In the genomic region with DNA sequence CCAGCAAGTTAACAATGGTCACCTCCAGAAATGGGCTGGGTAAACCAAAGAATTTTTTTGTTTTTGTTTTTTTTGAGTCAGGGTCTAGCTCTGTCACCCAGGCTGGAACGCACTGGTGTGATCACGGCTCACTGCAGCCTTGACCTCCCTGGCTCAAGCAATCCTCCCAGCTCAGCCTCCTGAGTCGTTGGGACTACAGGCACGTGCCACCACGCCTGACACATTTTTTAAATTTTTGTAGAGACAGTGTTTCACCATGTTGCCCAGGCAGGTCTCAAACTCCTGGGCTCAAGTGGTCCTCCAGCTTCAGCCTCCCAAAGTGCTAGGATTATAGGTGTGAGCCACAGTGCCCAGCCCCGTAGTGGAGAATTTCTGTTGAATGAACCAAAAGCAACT, we compare ENCODE assay signal across 2 cellular contexts.
TF ChIP-seq lines count a peak whose summit lies in the region.

No MANE protein-coding gene starts in this region.

TF ChIP-seq in SK-N-SH, 30 proteins besides CTCF, POLR2A, EP300 and RAD21:
- TF ChIP-seq, protein P1, sequence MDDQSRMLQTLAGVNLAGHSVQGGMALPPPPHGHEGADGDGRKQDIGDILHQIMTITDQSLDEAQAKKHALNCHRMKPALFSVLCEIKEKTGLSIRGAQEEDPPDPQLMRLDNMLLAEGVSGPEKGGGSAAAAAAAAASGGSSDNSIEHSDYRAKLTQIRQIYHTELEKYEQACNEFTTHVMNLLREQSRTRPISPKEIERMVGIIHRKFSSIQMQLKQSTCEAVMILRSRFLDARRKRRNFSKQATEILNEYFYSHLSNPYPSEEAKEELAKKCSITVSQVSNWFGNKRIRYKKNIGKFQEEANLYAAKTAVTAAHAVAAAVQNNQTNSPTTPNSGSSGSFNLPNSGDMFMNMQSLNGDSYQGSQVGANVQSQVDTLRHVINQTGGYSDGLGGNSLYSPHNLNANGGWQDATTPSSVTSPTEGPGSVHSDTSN (IDR thresholded peaks at IDR 0.05), result no peak
- TF ChIP-seq RFX5 (IDR thresholded peaks at IDR 0.05; ENCODE audit: low read length), result no peak
- TF ChIP-seq CHD2 (IDR thresholded peaks at IDR 0.05; ENCODE audit: low read length, partially characterized antibody), result no peak
- TF ChIP-seq GABPA (IDR thresholded peaks at IDR 0.05; ENCODE audit: low read depth), result no peak
- TF ChIP-seq MXI1 (IDR thresholded peaks at IDR 0.05; ENCODE audit: low read depth, low read length), result no peak
- TF ChIP-seq ELF1 (IDR thresholded peaks at IDR 0.05), result no peak
- TF ChIP-seq, protein P2, sequence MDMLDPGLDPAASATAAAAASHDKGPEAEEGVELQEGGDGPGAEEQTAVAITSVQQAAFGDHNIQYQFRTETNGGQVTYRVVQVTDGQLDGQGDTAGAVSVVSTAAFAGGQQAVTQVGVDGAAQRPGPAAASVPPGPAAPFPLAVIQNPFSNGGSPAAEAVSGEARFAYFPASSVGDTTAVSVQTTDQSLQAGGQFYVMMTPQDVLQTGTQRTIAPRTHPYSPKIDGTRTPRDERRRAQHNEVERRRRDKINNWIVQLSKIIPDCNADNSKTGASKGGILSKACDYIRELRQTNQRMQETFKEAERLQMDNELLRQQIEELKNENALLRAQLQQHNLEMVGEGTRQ (IDR thresholded peaks at IDR 0.05; ENCODE audit: borderline replicate concordance, low read depth, low read length), result no peak
- no peak for TF ChIP-seq TAF1 (IDR thresholded peaks at IDR 0.05; ENCODE audit: borderline replicate concordance, low read depth, low read length)
- no peak for TF ChIP-seq TCF12 (IDR thresholded peaks at IDR 0.05)
- no peak for TF ChIP-seq YY1 (IDR thresholded peaks at IDR 0.05; ENCODE audit: low read depth)
TF ChIP-seq in SK-N-SH: peak in this region for 0.

TF ChIP-seq in SK-N-SH treated with all-trans-retinoic acid at 6 μM for 48 hours, 23 proteins besides CTCF, POLR2A, EP300 and RAD21:
- no peak for TF ChIP-seq OSR1 (CRISPR knock-in tag; IDR thresholded peaks at IDR 0.05)
- no peak for TF ChIP-seq TOX (CRISPR knock-in tag; IDR thresholded peaks at IDR 0.05; ENCODE audit: borderline replicate concordance)
- no peak for TF ChIP-seq ZNF8 (CRISPR knock-in tag; IDR thresholded peaks at IDR 0.05)
- no peak for TF ChIP-seq RARB (CRISPR knock-in tag; IDR thresholded peaks at IDR 0.05)
- TF ChIP-seq, protein P3, sequence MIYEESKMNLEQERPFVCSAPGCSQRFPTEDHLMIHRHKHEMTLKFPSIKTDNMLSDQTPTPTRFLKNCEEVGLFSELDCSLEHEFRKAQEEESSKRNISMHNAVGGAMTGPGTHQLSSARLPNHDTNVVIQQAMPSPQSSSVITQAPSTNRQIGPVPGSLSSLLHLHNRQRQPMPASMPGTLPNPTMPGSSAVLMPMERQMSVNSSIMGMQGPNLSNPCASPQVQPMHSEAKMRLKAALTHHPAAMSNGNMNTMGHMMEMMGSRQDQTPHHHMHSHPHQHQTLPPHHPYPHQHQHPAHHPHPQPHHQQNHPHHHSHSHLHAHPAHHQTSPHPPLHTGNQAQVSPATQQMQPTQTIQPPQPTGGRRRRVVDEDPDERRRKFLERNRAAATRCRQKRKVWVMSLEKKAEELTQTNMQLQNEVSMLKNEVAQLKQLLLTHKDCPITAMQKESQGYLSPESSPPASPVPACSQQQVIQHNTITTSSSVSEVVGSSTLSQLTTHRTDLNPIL (CRISPR knock-in tag; IDR thresholded peaks at IDR 0.05; ENCODE audit: low read depth), result no peak
- TF ChIP-seq ZFP30 (CRISPR knock-in tag; IDR thresholded peaks at IDR 0.05), result no peak
- TF ChIP-seq ISL1 (CRISPR knock-in tag; IDR thresholded peaks at IDR 0.05), result no peak
- TF ChIP-seq ARNTL (CRISPR knock-in tag; IDR thresholded peaks at IDR 0.05; ENCODE audit: borderline replicate concordance, low read depth), result no peak
- TF ChIP-seq PPARA (CRISPR knock-in tag; IDR thresholded peaks at IDR 0.05; ENCODE audit: borderline replicate concordance), result no peak
- no peak for TF ChIP-seq ESRRG (CRISPR knock-in tag; IDR thresholded peaks at IDR 0.05)
- no peak for TF ChIP-seq ZNF565 (CRISPR knock-in tag; conservative IDR thresholded peaks at IDR 0.05; ENCODE audit: low read depth)
- no peak for TF ChIP-seq ZNF70 (CRISPR knock-in tag; IDR thresholded peaks at IDR 0.05)
- no peak for TF ChIP-seq ZC3H10 (CRISPR knock-in tag; IDR thresholded peaks at IDR 0.05)
- no peak for TF ChIP-seq GLIS3 (CRISPR knock-in tag; IDR thresholded peaks at IDR 0.05)
- no peak for TF ChIP-seq SNAI2 (CRISPR knock-in tag; IDR thresholded peaks at IDR 0.05)
- TF ChIP-seq, protein P4, sequence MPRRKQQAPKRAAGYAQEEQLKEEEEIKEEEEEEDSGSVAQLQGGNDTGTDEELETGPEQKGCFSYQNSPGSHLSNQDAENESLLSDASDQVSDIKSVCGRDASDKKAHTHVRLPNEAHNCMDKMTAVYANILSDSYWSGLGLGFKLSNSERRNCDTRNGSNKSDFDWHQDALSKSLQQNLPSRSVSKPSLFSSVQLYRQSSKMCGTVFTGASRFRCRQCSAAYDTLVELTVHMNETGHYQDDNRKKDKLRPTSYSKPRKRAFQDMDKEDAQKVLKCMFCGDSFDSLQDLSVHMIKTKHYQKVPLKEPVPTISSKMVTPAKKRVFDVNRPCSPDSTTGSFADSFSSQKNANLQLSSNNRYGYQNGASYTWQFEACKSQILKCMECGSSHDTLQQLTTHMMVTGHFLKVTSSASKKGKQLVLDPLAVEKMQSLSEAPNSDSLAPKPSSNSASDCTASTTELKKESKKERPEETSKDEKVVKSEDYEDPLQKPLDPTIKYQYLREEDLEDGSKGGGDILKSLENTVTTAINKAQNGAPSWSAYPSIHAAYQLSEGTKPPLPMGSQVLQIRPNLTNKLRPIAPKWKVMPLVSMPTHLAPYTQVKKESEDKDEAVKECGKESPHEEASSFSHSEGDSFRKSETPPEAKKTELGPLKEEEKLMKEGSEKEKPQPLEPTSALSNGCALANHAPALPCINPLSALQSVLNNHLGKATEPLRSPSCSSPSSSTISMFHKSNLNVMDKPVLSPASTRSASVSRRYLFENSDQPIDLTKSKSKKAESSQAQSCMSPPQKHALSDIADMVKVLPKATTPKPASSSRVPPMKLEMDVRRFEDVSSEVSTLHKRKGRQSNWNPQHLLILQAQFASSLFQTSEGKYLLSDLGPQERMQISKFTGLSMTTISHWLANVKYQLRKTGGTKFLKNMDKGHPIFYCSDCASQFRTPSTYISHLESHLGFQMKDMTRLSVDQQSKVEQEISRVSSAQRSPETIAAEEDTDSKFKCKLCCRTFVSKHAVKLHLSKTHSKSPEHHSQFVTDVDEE (CRISPR knock-in tag; IDR thresholded peaks at IDR 0.05), result no peak
- TF ChIP-seq ZFP3 (CRISPR knock-in tag; IDR thresholded peaks at IDR 0.05), result no peak
- no peak for TF ChIP-seq POU6F1 (CRISPR knock-in tag; IDR thresholded peaks at IDR 0.05; ENCODE audit: borderline replicate concordance, low read depth)
- TF ChIP-seq CSDC2 (CRISPR knock-in tag; IDR thresholded peaks at IDR 0.05), result no peak
